29 cellular contexts compared by ENCODE assay signal in the genomic region with DNA sequence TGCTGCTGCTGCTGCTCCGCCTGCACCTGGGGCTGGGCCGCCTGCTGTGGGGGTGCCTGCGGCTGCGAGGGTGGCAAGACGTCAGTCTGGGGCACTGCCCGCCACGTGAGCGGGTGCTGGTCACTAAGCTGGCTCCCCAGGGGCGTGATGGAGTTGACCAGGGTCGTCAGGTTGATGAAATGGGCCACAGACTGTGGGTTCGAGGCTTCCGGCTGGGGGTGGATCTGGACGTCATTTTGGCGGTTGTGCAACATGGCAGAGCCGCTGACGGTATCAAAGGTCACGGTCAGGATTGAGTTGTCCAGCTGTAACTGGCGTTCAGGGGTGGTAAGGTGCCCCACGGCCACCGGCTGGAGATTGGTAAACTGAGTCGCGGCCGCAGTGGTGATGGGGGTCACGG. TPM values are rescaled to one million over a fixed set of nuclear protein-coding genes. Genes with fewer than 3 reads are reported as not detected.
"Had no signal": no experiment of that assay in that cellular context is flagged by ENCODE, and none has a peak within 500 bp of the region (broad histone marks: within the 10 kb centered on the region; RNA-seq: fewer than 3 reads in every experiment).

No MANE protein-coding gene starts in this region.

- DNase-seq: activated CD4-positive, CD25-positive, alpha-beta regulatory T cell; activated CD8-positive, alpha-beta memory T cell treated with anti-CD3 and anti-CD28 coated beads, Interleukin-2, amount 50 U/mL, for 4 hours; activated CD8-positive, alpha-beta T cell treated with anti-CD3 and anti-CD28 coated beads for 36 hours; activated effector memory CD4-positive, alpha-beta T cell treated with Interleukin-2 at 50 U/mL for 16 hours; activated naive CD4-positive, alpha-beta T cell; activated naive CD8-positive, alpha-beta T cell treated with anti-CD3 and anti-CD28 coated beads, Interleukin-2, amount 50 U/mL, for 24 hours; amniotic stem cell; body of pancreas; central memory CD4-positive, alpha-beta T cell; KG1; NCI-H1092; NCI-H1417; NCI-H1694; NCI-H2029 treated with DMSO at 0.1 percent for 48 hours; NCI-H345; NCI-H510A treated with DMSO at 0.1 percent for 48 hours; NCI-H69; NK-92 treated with Interleukin-12 subunit alpha and Interleukin-12 subunit beta, amount 100 ng/mL, for 24 hours; OCI-M1; Right ventricle myocardium superior; RPMI8226; SJCRH30; SK-N-SH; T-helper 1 cell had no signal

- H3K4me3 Mint-ChIP-seq: activated CD8-positive, alpha-beta T cell treated with anti-CD3 and anti-CD28 coated beads for 36 hours; activated naive CD8-positive, alpha-beta T cell treated with anti-CD3 and anti-CD28 coated beads, Interleukin-2, amount 50 U/mL, for 24 hours had no signal

- H3K27me3 ChIP-seq: ascending aorta, body of pancreas, SJCRH30 had no signal

- H3K9ac ChIP-seq: SK-N-SH had no signal

- H3K27me3 Mint-ChIP-seq: activated CD8-positive, alpha-beta T cell treated with anti-CD3 and anti-CD28 coated beads for 36 hours; activated naive CD8-positive, alpha-beta T cell treated with anti-CD3 and anti-CD28 coated beads, Interleukin-2, amount 50 U/mL, for 24 hours had no signal

- H3K9me3 ChIP-seq: ascending aorta, body of pancreas, SJCRH30, SK-N-SH had no signal

- H3K27ac Mint-ChIP-seq: activated CD8-positive, alpha-beta T cell treated with anti-CD3 and anti-CD28 coated beads for 36 hours; activated naive CD4-positive, alpha-beta T cell treated with anti-CD3 and anti-CD28 coated beads, Interleukin-2, amount 50 U/mL, for 72 hours; activated naive CD8-positive, alpha-beta T cell treated with anti-CD3 and anti-CD28 coated beads, Interleukin-2, amount 50 U/mL, for 24 hours had no signal

- H3K4me3 ChIP-seq: ascending aorta, body of pancreas, SJCRH30 had no signal

- ATAC-seq: activated CD8-positive, alpha-beta T cell treated with anti-CD3 and anti-CD28 coated beads for 36 hours; activated naive CD4-positive, alpha-beta T cell treated with anti-CD3 and anti-CD28 coated beads, Interleukin-2, amount 50 U/mL, for 72 hours; activated naive CD8-positive, alpha-beta T cell treated with anti-CD3 and anti-CD28 coated beads, Interleukin-2, amount 50 U/mL, for 24 hours; body of pancreas; Panc1 had no signal

- H3K4me1 ChIP-seq: body of pancreas, SJCRH30 had no signal

- H3K4me2 ChIP-seq: SK-N-SH had no signal

- H3K9me3 Mint-ChIP-seq: activated CD8-positive, alpha-beta T cell treated with anti-CD3 and anti-CD28 coated beads for 36 hours; activated naive CD4-positive, alpha-beta T cell treated with anti-CD3 and anti-CD28 coated beads, Interleukin-2, amount 50 U/mL, for 72 hours; activated naive CD8-positive, alpha-beta T cell treated with anti-CD3 and anti-CD28 coated beads, Interleukin-2, amount 50 U/mL, for 24 hours had no signal

- H3K36me3 ChIP-seq: SJCRH30 had no signal

- H3K27ac ChIP-seq: ascending aorta, body of pancreas, SJCRH30 had no signal

RNA-seq across cellular contexts. Expression of a gene that starts 34.4 kb away (rescaled TPM):
- total RNA-seq: LHCN-M2; SJCRH30; T-helper 2 cell treated with Interferon-gamma antibody and Interleukin-4, amounts not matched to agents 100 ng/mL and 5 ng/mL, for 36 hours had no signal
